23 cellular contexts compared by ENCODE assay signal in genomic region chr10:97243836-97244235, GRCh38. TPM values are rescaled to one million over a fixed set of nuclear protein-coding genes. Genes with fewer than 3 reads are reported as not detected.
"Had no signal": no experiment of that assay in that cellular context is flagged by ENCODE, and none has a peak within 500 bp of the region (broad histone marks: within the 10 kb centered on the region; RNA-seq: fewer than 3 reads in every experiment).

No MANE protein-coding gene starts in this region.

- DNase-seq: central memory CD4-positive, alpha-beta T cell; effector CD8-positive, alpha-beta T cell; endodermal cell; esophagus squamous epithelium; kidney glomerular epithelial cell; left colon; naive thymus-derived CD4-positive, alpha-beta T cell; nucleus accumbens; right cardiac atrium; sigmoid colon; stimulated activated CD4-positive, alpha-beta T cell treated with anti-CD3 and anti-CD28 coated beads, Interleukin-2, amount 100 ng/mL, for 24 hours; stimulated activated CD4-positive, alpha-beta T cell treated with anti-CD3 and anti-CD28 coated beads, Interleukin-4, amount 100 ng/mL, for 24 hours; stimulated activated naive CD4-positive, alpha-beta T cell treated with Interleukin-2 at 50 U/mL for 16 hours; stomach; thyroid gland; upper lobe of left lung had no signal

- H3K27me3 Mint-ChIP-seq: naive thymus-derived CD4-positive, alpha-beta T cell had no signal

- H3K4me1 Mint-ChIP-seq: endodermal cell; mesothelial cell of epicardium; naive thymus-derived CD4-positive, alpha-beta T cell; nephron; stimulated activated effector memory CD8-positive, alpha-beta T cell treated with anti-CD3 and anti-CD28 coated beads, Interleukin-12 subunit alpha, Interleukin-12 subunit beta, amount 100 ng/mL, for 72 hours had no signal

- H3K36me3 ChIP-seq: prostate gland, thyroid gland had no signal

- H3K27me3 ChIP-seq: esophagus squamous epithelium, hepatocyte, sigmoid colon, stomach, thyroid gland, upper lobe of left lung had no signal

- H3K27ac Mint-ChIP-seq: endodermal cell; mesothelial cell of epicardium; stimulated activated effector memory CD8-positive, alpha-beta T cell treated with anti-CD3 and anti-CD28 coated beads, Interleukin-12 subunit alpha, Interleukin-12 subunit beta, amount 100 ng/mL, for 72 hours had no signal

- H3K4me1 ChIP-seq: prostate gland, sigmoid colon, stomach had no signal

- H3K9me3 Mint-ChIP-seq: endodermal cell; mesothelial cell of epicardium; nephron; stimulated activated effector memory CD8-positive, alpha-beta T cell treated with anti-CD3 and anti-CD28 coated beads, Interleukin-12 subunit alpha, Interleukin-12 subunit beta, amount 100 ng/mL, for 72 hours had no signal

- ATAC-seq: left colon; naive thymus-derived CD4-positive, alpha-beta T cell; right cardiac atrium; stimulated activated effector memory CD8-positive, alpha-beta T cell treated with anti-CD3 and anti-CD28 coated beads, Interleukin-12 subunit alpha, Interleukin-12 subunit beta, amount 100 ng/mL, for 72 hours had no signal

- H3K27ac ChIP-seq: hepatocyte, prostate gland, sigmoid colon, stomach, thyroid gland, upper lobe of left lung had no signal

- H3K9me3 ChIP-seq: esophagus squamous epithelium, prostate gland, sigmoid colon, stomach, thyroid gland, upper lobe of left lung had no signal

- H3K4me3 Mint-ChIP-seq: endodermal cell; mesothelial cell of epicardium; naive thymus-derived CD4-positive, alpha-beta T cell; nephron; stimulated activated effector memory CD8-positive, alpha-beta T cell treated with anti-CD3 and anti-CD28 coated beads, Interleukin-12 subunit alpha, Interleukin-12 subunit beta, amount 100 ng/mL, for 72 hours had no signal

- H3K4me3 ChIP-seq: esophagus squamous epithelium, hepatocyte, lung, prostate gland, sigmoid colon, stomach, thyroid gland, upper lobe of left lung had no signal

RNA-seq across cellular contexts. Expression of gene SLIT1, which starts 58.1 kb away (rescaled TPM):
- total RNA-seq: esophagus squamous epithelium, osteocyte had no signal
